ENCODE assay signal across 23 cellular contexts in genomic region chr22:28395520-28395919, GRCh38.
DNase-seq lines count a peak whose midpoint lies in the region; ATAC-seq, FAIRE-seq and TF ChIP-seq lines count a peak whose summit lies in the region.
"Had no signal": no experiment of that assay in that cellular context is flagged by ENCODE, and none has a peak within 500 bp of the region (broad histone marks: within the 10 kb centered on the region; RNA-seq: fewer than 3 reads in every experiment).

No MANE protein-coding gene starts in this region.

- H3K36me3 ChIP-seq in cardiac muscle cell = no peaks in the 10 kb centered on the region
- no peaks in the 10 kb centered on the region for H3K36me3 ChIP-seq in left ventricle myocardium inferior
- H3K36me3 ChIP-seq in IMR-90 (ENCODE audit: control insufficient read depth, insufficient read depth, low read length) = no peaks in the 10 kb centered on the region
- H3K36me3 ChIP-seq in astrocyte (ENCODE audit: insufficient read depth, low read length) = no peaks in the 10 kb centered on the region
- no peaks in the 10 kb centered on the region for H3K36me3 ChIP-seq in subcutaneous abdominal adipose tissue (ENCODE audit: control insufficient read depth in 5 of 5, insufficient read depth in 5 of 5, low read length in 5 of 5)
- H3K36me3 ChIP-seq: BLaER1, HAP-1, SJCRH30 had no signal

- dilution Hi-C loops in IMR-90 (cut with HindIII; ENCODE audit: low sequenced_read_pairs, unreplicated experiment) = no loop called here

- no peak overlapping the region; the same call in 1 of the 2 replicates for H4K5ac ChIP-seq in IMR-90 (ENCODE audit: low read depth, low read length)

- H2BK15ac ChIP-seq in IMR-90 (ENCODE audit: low read depth, low read length) = no peak overlapping the region

- ATAC-seq in IMR-90 (ENCODE audit: low read depth) (peak; percentile 55), HG03432 (IDR thresholded peaks at IDR 0.05; ENCODE audit: unreplicated experiment) (no peak)
- ATAC-seq: GM23338 had no signal

- H2BK120ac ChIP-seq in IMR-90 (ENCODE audit: low read depth, low read length) = no peak overlapping the region

- H2AK9ac ChIP-seq in IMR-90 (replicated peaks; ENCODE audit: low read depth, low read length, poor library complexity) = no peak overlapping the region

- no peak overlapping the region for H2AFZ ChIP-seq in IMR-90 (replicated peaks; ENCODE audit: low read length, poor library complexity)
- H2AFZ ChIP-seq in astrocyte (ENCODE audit: low read depth, low read length) = no peak overlapping the region
- H2AFZ ChIP-seq: GM23338 had no signal

- DNase-seq in cardiac muscle cell (ENCODE audit: low read depth in 1 of 2, low spot score in 1 of 2) (no peak), left ventricle myocardium inferior (no peak), IMR-90 (no peak), astrocyte (ENCODE audit: low read depth) (no peak), HuH-7 (ENCODE audit: low spot score) (no peak)
- DNase-seq: CD4-positive, alpha-beta T cell; DMS153; Karpas-422; NCI-H1105 treated with DMSO at 0.1 percent for 48 hours; NCI-H2029 treated with DMSO at 0.1 percent for 48 hours; NCI-H2171; NCI-H345; NCI-H524; NCI-H774; SJCRH30 had no signal

- H3K56ac ChIP-seq in IMR-90 (ENCODE audit: extremely low read depth, insufficient read depth, low read length) = no peak overlapping the region

- POLR2A ChIA-PET in IMR-90 (lab: Charles Lee; ENCODE audit: unreplicated experiment) = no interaction called here

- H4K91ac ChIP-seq in IMR-90 (ENCODE audit: insufficient read depth, low read depth, low read length) = no peak overlapping the region

- peak overlapping the region; percentile 71 for H2BK5ac ChIP-seq in IMR-90 (ENCODE audit: low read depth, low read length, poor library complexity, severe bottlenecking)

- CTCF ChIA-PET in IMR-90 (lab: Yijun Ruan, JAX) = no interaction called here

- peaks cover 14% of the 10 kb centered on the region for H3K4me1 ChIP-seq in cardiac muscle cell (ENCODE audit: low read depth)
- H3K4me1 ChIP-seq in left ventricle myocardium inferior = peaks cover 30% of the 10 kb centered on the region
- peaks cover 23% of the 10 kb centered on the region for H3K4me1 ChIP-seq in IMR-90 (ENCODE audit: control insufficient read depth, insufficient read depth, low read length)
- peaks cover 11% of the 10 kb centered on the region for H3K4me1 ChIP-seq in astrocyte (ENCODE audit: insufficient read depth, low read length)
- H3K4me1 ChIP-seq in subcutaneous abdominal adipose tissue (ENCODE audit: control insufficient read depth in 5 of 5, insufficient read depth in 5 of 5, low read length in 5 of 5) = peaks cover 0 to 29% (median 9%) of the 10 kb centered on the region in 5 donors
- H3K4me1 ChIP-seq: BLaER1, HAP-1 had no signal

- H3K9me3 ChIP-seq in cardiac muscle cell (ENCODE audit: low read depth) (no peaks in the 10 kb centered on the region), left ventricle myocardium inferior (replicated peaks) (no peaks in the 10 kb centered on the region), IMR-90 (ENCODE audit: control insufficient read depth, insufficient read depth, low read length) (no peaks in the 10 kb centered on the region), astrocyte (ENCODE audit: insufficient read depth, low read depth, low read length) (no peaks in the 10 kb centered on the region), subcutaneous abdominal adipose tissue (ENCODE audit: control insufficient read depth in 5 of 5, low read length in 5 of 5) (no peaks in the 10 kb centered on the region)
- H3K9me3 ChIP-seq: BLaER1, HAP-1, SJCRH30 had no signal

- H3K4me3 ChIP-seq in cardiac muscle cell = no peak overlapping the region
- H3K4me3 ChIP-seq in left ventricle myocardium inferior = no peak overlapping the region
- H3K4me3 ChIP-seq in IMR-90 (ENCODE audit: insufficient read depth, low read depth, low read length) = no peak overlapping the region
- no peak overlapping the region for H3K4me3 ChIP-seq in astrocyte (ENCODE audit: insufficient read depth, low read depth, low read length)
- H3K4me3 ChIP-seq in subcutaneous abdominal adipose tissue (ENCODE audit: low read depth in 1 of 5, low read length in 5 of 5) = no peak overlapping the region
- H3K4me3 ChIP-seq: BLaER1, GM23338, HAP-1, SJCRH30 had no signal

- H3K9ac ChIP-seq in IMR-90 (ENCODE audit: low read depth, low read length) (no peak overlapping the region; the same call in 1 of the 2 replicates), astrocyte (ENCODE audit: low read length) (no peak overlapping the region), subcutaneous abdominal adipose tissue (ENCODE audit: low read length in 5 of 5) (peak overlapping the region in 1 of 5 donors; percentile 60)
- H3K9ac ChIP-seq: BLaER1 had no signal

- H3K79me1 ChIP-seq in IMR-90 (ENCODE audit: low read depth in 1 of 2, low read length in 2 of 2) = peaks cover 8 to 10% of the 10 kb centered on the region in 2 experiments; a peak in 3 of 4 replicates

- peaks cover 7% of the 10 kb centered on the region for H3K9me3 Mint-ChIP-seq in astrocyte (ENCODE audit: unreplicated experiment)
- H3K9me3 Mint-ChIP-seq: CD4-positive, alpha-beta T cell had no signal

- no peak overlapping the region; a peak in 1 of 4 replicates for H4K8ac ChIP-seq in IMR-90 (ENCODE audit: low read depth in 2 of 2, low read length in 2 of 2)

- peaks cover 5% of the 10 kb centered on the region for H3K36me3 Mint-ChIP-seq in astrocyte (ENCODE audit: low read depth, unreplicated experiment)
- H3K36me3 Mint-ChIP-seq: IgD-negative memory B cell had no signal

- H3K4ac ChIP-seq in IMR-90 (ENCODE audit: low read depth, low read length) = peak overlapping the region; percentile 66

- no TSS peak for BruUV-seq in IMR-90 (replicated peaks; lab: Mats Ljungman, UMichigan)

- no peak for FAIRE-seq in astrocyte (lab: Jason Lieb, UNC)
- FAIRE-seq: GM12891, RCC 7860 had no signal

- no peak overlapping the region for H2BK20ac ChIP-seq in IMR-90 (ENCODE audit: low read depth, low read length)

- no peak overlapping the region for H3K4me3 Mint-ChIP-seq in astrocyte (ENCODE audit: unreplicated experiment)
- H3K4me3 Mint-ChIP-seq: CD4-positive, alpha-beta T cell; GM23338; IgD-negative memory B cell had no signal

- H3K4me2 ChIP-seq in IMR-90 (ENCODE audit: low read depth, low read length) (peak overlapping the region; percentile 18; the same call in 1 of the 2 replicates), astrocyte (ENCODE audit: low read length) (peak overlapping the region; percentile 61)
- H3K4me2 ChIP-seq: BLaER1, GM23338 had no signal

- peak overlapping the region; percentile 61 for H3K18ac ChIP-seq in IMR-90 (ENCODE audit: low read depth, low read length)

- in situ Hi-C loops in IMR-90 (cut with MboI; ENCODE audit: low sequenced_read_pairs) = no loop called here

- H4K20me1 ChIP-seq in IMR-90 (ENCODE audit: insufficient read depth, low read length) (peaks cover 7% of the 10 kb centered on the region; the same call in 1 of the 2 replicates), astrocyte (ENCODE audit: insufficient read depth, low read length) (no peaks in the 10 kb centered on the region)
- H4K20me1 ChIP-seq: BLaER1 had no signal

- H3K14ac ChIP-seq in IMR-90 (replicated peaks; ENCODE audit: low read depth, low read length) = no peak overlapping the region

- H3K79me2 ChIP-seq in astrocyte (ENCODE audit: insufficient read depth, low read length) = no peaks in the 10 kb centered on the region

- H3K23ac ChIP-seq in IMR-90 (ENCODE audit: low read depth, low read length) = no peak overlapping the region

- no peaks in the 10 kb centered on the region for H3K27me3 Mint-ChIP-seq in astrocyte (ENCODE audit: low read depth, unreplicated experiment)
- H3K27me3 Mint-ChIP-seq: CD4-positive, alpha-beta T cell had no signal

- no peak for TF ChIP-seq POLR2A in IMR-90 (IDR thresholded peaks at IDR 0.05; ENCODE audit: low read depth, low read length)

- WGBS in IMR-90 (ENCODE audit: extremely low coverage in 2 of 2, insufficient read length in 1 of 2), 2 experiments = no CpG with 5 or more reads among the region's 4 CpGs

- no peaks in the 10 kb centered on the region for H3K27me3 ChIP-seq in cardiac muscle cell
- no peaks in the 10 kb centered on the region for H3K27me3 ChIP-seq in left ventricle myocardium inferior (ENCODE audit: low read depth)
- no peaks in the 10 kb centered on the region for H3K27me3 ChIP-seq in IMR-90 (ENCODE audit: control insufficient read depth, insufficient read depth, low read length)
- H3K27me3 ChIP-seq in astrocyte (ENCODE audit: insufficient read depth, low read length) = no peaks in the 10 kb centered on the region
- H3K27me3 ChIP-seq in subcutaneous abdominal adipose tissue (ENCODE audit: control insufficient read depth in 5 of 5, insufficient read depth in 4 of 5, low read length in 5 of 5) = no peaks in the 10 kb centered on the region
- H3K27me3 ChIP-seq: BLaER1, SJCRH30 had no signal

- no peak overlapping the region for H3K27ac Mint-ChIP-seq in astrocyte (ENCODE audit: unreplicated experiment)
- H3K27ac Mint-ChIP-seq: CD4-positive, alpha-beta T cell; IgD-negative memory B cell had no signal

- H3K27ac ChIP-seq in cardiac muscle cell (peak overlapping the region; percentile 76), left ventricle myocardium inferior (replicated peaks) (no peak overlapping the region), IMR-90 (ENCODE audit: insufficient read depth, low read length) (peak overlapping the region; percentile 64), astrocyte (ENCODE audit: low read depth, low read length) (no peak overlapping the region), subcutaneous abdominal adipose tissue (ENCODE audit: low read depth, low read length) (peak overlapping the region; percentile 74)
- H3K27ac ChIP-seq: BLaER1, SJCRH30 had no signal

- no peak for TF ChIP-seq RAD21 in IMR-90 (IDR thresholded peaks at IDR 0.05; ENCODE audit: low read length)

- intact Hi-C loops in left ventricle myocardium inferior (cut with micrococcal nuclease) = no loop called here
- intact Hi-C loops in IMR-90 (cut with micrococcal nuclease) = loop anchor here (5.0 kb wide), 1 partner anchor 47 kb away; no protein-coding TSS in a partner anchor

- no peak for TF ChIP-seq CTCF in cardiac muscle cell (IDR thresholded peaks at IDR 0.05; ENCODE audit: low read depth, low read length)
- TF ChIP-seq CTCF in left ventricle myocardium inferior (IDR thresholded peaks at IDR 0.05; ENCODE audit: borderline replicate concordance) = no peak
- TF ChIP-seq CTCF in IMR-90 (conservative IDR thresholded peaks at IDR 0.05; ENCODE audit: low read depth, low read length) = no peak
- no peak for TF ChIP-seq CTCF in astrocyte (IDR thresholded peaks at IDR 0.05; ENCODE audit: insufficient read depth, low read depth, low read length)

- peak overlapping the region; percentile 85 for H2AK5ac ChIP-seq in IMR-90 (ENCODE audit: low read depth, low read length)

- no peaks in the 10 kb centered on the region; the same call in 1 of the 2 replicates for H3K9me1 ChIP-seq in IMR-90 (ENCODE audit: insufficient read depth, low read length)

- peaks cover 22% of the 10 kb centered on the region for H3K4me1 Mint-ChIP-seq in astrocyte (ENCODE audit: low read depth, unreplicated experiment)
- H3K4me1 Mint-ChIP-seq: GM23338, IgD-negative memory B cell had no signal

Comparison
In these comparisons a context has a peak if more than half of its experiments do, and no peak if none do; other contexts are left out.
1. H3K27ac ChIP-seq: peak in cardiac muscle cell (single experiment), IMR-90 (single experiment) and subcutaneous abdominal adipose tissue (single experiment); none in left ventricle myocardium inferior (single experiment) and astrocyte (single experiment).